17 cellular contexts compared by ENCODE assay signal in the genomic region with DNA sequence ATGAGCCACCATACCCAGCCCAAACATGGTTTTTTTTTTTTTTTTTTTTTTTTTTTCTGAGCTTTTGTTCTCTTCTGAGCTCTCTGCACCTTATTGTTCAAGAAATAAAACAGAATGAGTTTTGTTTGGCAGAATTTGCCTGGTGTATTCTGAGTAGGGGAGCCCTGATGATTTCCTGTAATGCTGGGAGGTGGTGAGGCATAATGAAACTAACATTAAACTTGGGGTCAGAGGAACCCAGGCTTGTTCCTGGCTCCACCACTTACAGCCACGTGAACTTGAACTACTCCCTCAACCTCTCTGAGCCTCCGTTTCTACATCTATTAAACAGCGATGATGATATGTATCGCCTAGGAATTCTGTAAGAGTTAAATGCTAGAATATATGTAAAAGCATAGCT.
DNase-seq lines count a peak whose midpoint lies in the region; ATAC-seq lines count a peak whose summit lies in the region.
"Had no signal": no experiment of that assay in that cellular context is flagged by ENCODE, and none has a peak within 500 bp of the region (broad histone marks: within the 10 kb centered on the region; RNA-seq: fewer than 3 reads in every experiment).

No MANE protein-coding gene starts in this region.

- POLR2A ChIA-PET in activated CD4-positive, alpha-beta T cell treated with anti-CD3 and anti-CD28 coated beads for 36 hours (lab: Charles Lee), result interaction anchor here (0.6 kb wide), 1 partner anchor 1272 kb away, joined by 3 read pairs; no protein-coding TSS in a partner anchor

- H3K27ac Mint-ChIP-seq in activated CD4-positive, alpha-beta T cell treated with anti-CD3 and anti-CD28 coated beads for 36 hours, result peak overlapping the region; percentile 99
- H3K27ac Mint-ChIP-seq in T-helper 17 cell, result peak overlapping the region; percentile 92
- H3K27ac Mint-ChIP-seq: H9; stimulated activated naive B cell treated with anti-CD40 and anti-IgM and Interleukin-4, amounts not matched to agents 10 μg/mL and 1 μg/mL and 100 μg/mL, for 72 hours; type B pancreatic cell had no signal

- intact Hi-C loops in activated CD4-positive, alpha-beta T cell treated with anti-CD3 and anti-CD28 coated beads for 36 hours (cut with DNase I, micrococcal nuclease), result loop anchor here (1.0 to 2.0 kb wide), 5 partner anchors 17 to 277 kb away; a partner anchor contains a TSS

- peak overlapping the region; percentile 69 for H3K4me3 Mint-ChIP-seq in activated CD4-positive, alpha-beta T cell treated with anti-CD3 and anti-CD28 coated beads for 36 hours
- peak overlapping the region; percentile 80 for H3K4me3 Mint-ChIP-seq in T-helper 17 cell
- H3K4me3 Mint-ChIP-seq: H9; stimulated activated naive B cell treated with anti-CD40 and anti-IgM and Interleukin-4, amounts not matched to agents 10 μg/mL and 1 μg/mL and 100 μg/mL, for 72 hours; type B pancreatic cell had no signal

- ATAC-seq in activated CD4-positive, alpha-beta T cell treated with anti-CD3 and anti-CD28 coated beads for 36 hours, result peak; percentile 72
- ATAC-seq in T-helper 17 cell (peak; percentile 56), GM19324 (IDR thresholded peaks at IDR 0.05; ENCODE audit: low FRiP score, unreplicated experiment) (no peak), GM19463 (IDR thresholded peaks at IDR 0.05; ENCODE audit: unreplicated experiment) (no peak)
- ATAC-seq: heart left ventricle, sciatic nerve had no signal

- H3K36me3 Mint-ChIP-seq in activated CD4-positive, alpha-beta T cell treated with anti-CD3 and anti-CD28 coated beads for 36 hours (ENCODE audit: low read depth), result peaks cover 2% of the 10 kb centered on the region
- no peaks in the 10 kb centered on the region for H3K36me3 Mint-ChIP-seq in T-helper 17 cell (ENCODE audit: low read depth)
- H3K36me3 Mint-ChIP-seq: stimulated activated naive B cell treated with anti-CD40 and anti-IgM and Interleukin-4, amounts not matched to agents 10 μg/mL and 1 μg/mL and 100 μg/mL, for 72 hours; type B pancreatic cell had no signal

- peak; percentile 63 for DNase-seq in activated CD4-positive, alpha-beta T cell treated with anti-CD3 and anti-CD28 coated beads for 36 hours
- DNase-seq in activated CD4-positive, alpha-beta T cell treated with anti-CD3 and anti-CD28 coated beads, Interleukin-2, amount 50 U/mL, for 1 hour, result no peak
- DNase-seq in T-helper 17 cell (no peak), pons (ENCODE audit: low spot score) (peak; percentile 50), NCI-H2196 treated with DMSO at 0.1 percent for 48 hours (lab: John Stamatoyannopoulos, UW; ENCODE audit: unreplicated experiment) (no peak)
- peak; percentile 26 for DNase-seq in activated naive CD4-positive, alpha-beta T cell treated with anti-CD3 and anti-CD28 coated beads, Interleukin-2, amount 50 U/mL, for 16 hours
- DNase-seq: brain microvascular endothelial cell; H9; heart left ventricle; NCI-H1930; NCI-H524 treated with DMSO at 0.1 percent for 48 hours; stimulated activated naive B cell treated with anti-CD40 and anti-IgM and Interleukin-4, amounts not matched to agents 10 μg/mL and 1 μg/mL and 100 μg/mL, for 72 hours had no signal

- peaks cover 76% of the 10 kb centered on the region for H3K4me1 Mint-ChIP-seq in activated CD4-positive, alpha-beta T cell treated with anti-CD3 and anti-CD28 coated beads for 36 hours
- peaks cover 61% of the 10 kb centered on the region for H3K4me1 Mint-ChIP-seq in T-helper 17 cell

- CTCF ChIA-PET in activated CD4-positive, alpha-beta T cell treated with anti-CD3 and anti-CD28 coated beads for 36 hours (lab: Charles Lee), result interaction anchor here (0.7 to 1.6 kb wide), 7 partner anchors 14 to 168 kb away, joined by 3 to 5 read pairs (median 3); no protein-coding TSS in a partner anchor

- H3K9me3 Mint-ChIP-seq in activated CD4-positive, alpha-beta T cell treated with anti-CD3 and anti-CD28 coated beads for 36 hours (ENCODE audit: low read depth), result no peaks in the 10 kb centered on the region
- H3K9me3 Mint-ChIP-seq: H9; stimulated activated naive B cell treated with anti-CD40 and anti-IgM and Interleukin-4, amounts not matched to agents 10 μg/mL and 1 μg/mL and 100 μg/mL, for 72 hours; type B pancreatic cell had no signal

- no peaks in the 10 kb centered on the region for H3K9me3 ChIP-seq in T-helper 17 cell (ENCODE audit: control insufficient read depth, low read length, poor library complexity, severe bottlenecking)
- H3K9me3 ChIP-seq: heart left ventricle, neutrophil had no signal

- H3K27me3 Mint-ChIP-seq in activated CD4-positive, alpha-beta T cell treated with anti-CD3 and anti-CD28 coated beads for 36 hours, result no peaks in the 10 kb centered on the region
- H3K27me3 Mint-ChIP-seq in T-helper 17 cell, result no peaks in the 10 kb centered on the region
- H3K27me3 Mint-ChIP-seq: type B pancreatic cell had no signal

Comparison
In these comparisons a context has a peak if more than half of its experiments do, and no peak if none do; other contexts are left out.
1. DNase-seq: peak in activated CD4-positive, alpha-beta T cell treated with anti-CD3 and anti-CD28 coated beads for 36 hours (single experiment), activated naive CD4-positive, alpha-beta T cell treated with anti-CD3 and anti-CD28 coated beads, Interleukin-2, amount 50 U/mL, for 16 hours (single experiment) and pons (single experiment); none in activated CD4-positive, alpha-beta T cell treated with anti-CD3 and anti-CD28 coated beads, Interleukin-2, amount 50 U/mL, for 1 hour (single experiment), T-helper 17 cell (0 of 3) and NCI-H2196 treated with DMSO at 0.1 percent for 48 hours (single experiment).
2. ATAC-seq: peak in activated CD4-positive, alpha-beta T cell treated with anti-CD3 and anti-CD28 coated beads for 36 hours (single experiment) and T-helper 17 cell (single experiment); none in GM19324 (single experiment) and GM19463 (single experiment).